In the genomic region with DNA sequence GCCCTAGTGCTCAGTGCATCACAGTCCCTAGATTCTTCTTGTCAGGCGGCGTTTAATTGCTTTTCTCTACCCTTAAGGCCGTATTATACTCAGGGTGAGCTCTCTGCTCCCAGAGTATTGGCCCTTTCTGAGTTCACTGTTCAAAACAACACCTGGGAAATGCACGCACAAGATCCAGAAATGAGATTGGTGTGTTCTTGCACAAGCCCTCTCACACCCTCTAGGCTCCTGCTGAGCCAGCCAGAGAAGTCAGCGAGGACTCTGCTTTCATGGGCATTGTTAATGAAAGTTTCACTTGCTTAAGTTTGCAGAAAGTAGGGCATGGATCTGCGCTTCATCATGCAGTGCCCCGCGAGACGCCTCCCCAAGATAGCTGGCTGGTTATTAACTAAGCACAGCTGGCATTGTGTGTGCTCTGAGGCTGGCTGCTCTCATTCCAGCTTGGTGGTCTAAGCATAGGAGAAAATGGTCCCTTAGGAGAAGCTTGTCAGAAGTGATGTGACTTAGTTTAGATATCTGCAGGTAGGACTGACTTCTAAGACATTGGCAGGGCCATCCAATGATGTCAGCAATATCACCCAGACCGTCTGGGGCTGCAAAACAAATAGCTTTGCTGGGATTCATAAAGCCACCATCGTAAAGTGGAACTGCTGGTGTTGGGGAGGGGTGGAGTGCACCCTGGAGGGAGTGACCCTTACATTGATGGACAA, we compare ENCODE assay signal across 17 cellular contexts.
"Had no signal": no experiment of that assay in that cellular context is flagged by ENCODE, and none has a peak within 500 bp of the region (broad histone marks: within the 10 kb centered on the region; RNA-seq: fewer than 3 reads in every experiment).

No MANE protein-coding gene starts in this region.

- H3K4me2 ChIP-seq: SK-N-SH had no signal

- DNase-seq: activated CD4-positive, alpha-beta T cell treated with anti-CD3 and anti-CD28 coated beads, Interleukin-2, amount 10 ng/mL, durations not matched to agents 7 days and 5 days; activated gamma-delta T cell; cerebellar nuclear complex; effector CD8-positive, alpha-beta T cell; left cardiac atrium; midbrain; naive B cell; ovary; psoas muscle; SK-N-SH; stimulated activated CD4-positive, alpha-beta T cell treated with anti-CD3 and anti-CD28 coated beads, Interleukin-4, amount 100 ng/mL, for 24 hours; stomach; T-cell; T-helper 9 cell; upper lobe of right lung had no signal

- H3K4me1 ChIP-seq: breast epithelium, psoas muscle had no signal

- H3K9me3 ChIP-seq: breast epithelium, ovary, psoas muscle, SK-N-SH, stomach, thoracic aorta, upper lobe of right lung had no signal

- H3K27me3 ChIP-seq: breast epithelium, ovary, stomach, upper lobe of right lung had no signal

- H3K27ac ChIP-seq: breast epithelium, ovary, psoas muscle, thoracic aorta, upper lobe of right lung had no signal

- H3K9ac ChIP-seq: SK-N-SH had no signal

- H3K4me3 ChIP-seq: breast epithelium, ovary, psoas muscle, stomach, thoracic aorta, upper lobe of right lung had no signal

- H3K36me3 ChIP-seq: breast epithelium, ovary, stomach, thoracic aorta, upper lobe of right lung had no signal
